In the genomic region with DNA sequence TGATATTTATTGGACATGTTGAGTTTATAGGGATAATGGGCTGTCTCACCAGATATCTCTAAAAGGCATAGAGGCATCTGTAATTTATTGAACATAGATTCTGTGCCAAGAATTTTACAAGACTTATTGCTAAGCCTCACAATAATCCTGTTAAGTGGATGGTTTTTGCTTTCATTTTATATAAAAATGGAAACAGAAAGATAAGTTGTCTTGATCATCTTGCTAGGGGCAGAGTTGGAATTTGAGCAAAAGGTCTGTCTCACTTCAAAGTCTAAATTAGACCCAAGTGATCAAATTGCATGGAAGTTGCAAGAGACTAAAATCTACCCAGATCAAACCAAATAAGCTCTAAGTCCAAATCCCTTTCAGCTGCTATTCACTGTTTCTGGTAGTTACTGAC, we compare ENCODE assay signal across 20 cellular contexts.
DNase-seq lines count a peak whose midpoint lies in the region; ATAC-seq and TF ChIP-seq lines count a peak whose summit lies in the region.
"Had no signal": no experiment of that assay in that cellular context is flagged by ENCODE, and none has a peak within 500 bp of the region (broad histone marks: within the 10 kb centered on the region; RNA-seq: fewer than 3 reads in every experiment).

No MANE protein-coding gene starts in this region.

- H3K27me3 ChIP-seq in aorta (ENCODE audit: control insufficient read depth in 1 of 2, insufficient read depth in 2 of 2, low read length in 1 of 2): peaks cover 0 to 2% of the 10 kb centered on the region in 2 donors
- H3K27me3 ChIP-seq: BLaER1 treated with 17β-estradiol and CSF1 and Interleukin-3, amounts not matched to agents 10 nM and 100 nM had no signal

- no peaks in the 10 kb centered on the region for H3K36me3 Mint-ChIP-seq in mesothelial cell of epicardium
- H3K36me3 Mint-ChIP-seq: CD8-positive, alpha-beta T cell had no signal

- ATAC-seq in SK-N-SH treated with all-trans-retinoic acid at 6 μM for 48 hours (no peak), aorta (ENCODE audit: low FRiP score) (no peak), GM19351 (IDR thresholded peaks at IDR 0.05; ENCODE audit: unreplicated experiment) (no peak)
- ATAC-seq: A549; CD8-positive, alpha-beta T cell; GM12878 had no signal

- H3K4me3 Mint-ChIP-seq in mesothelial cell of epicardium: no peak overlapping the region
- H3K4me3 Mint-ChIP-seq: B cell; CD4-positive, alpha-beta T cell; CD8-positive, alpha-beta T cell had no signal

- peaks cover under 1% of the 10 kb centered on the region for H3K9me3 Mint-ChIP-seq in mesothelial cell of epicardium

- no peaks in the 10 kb centered on the region for H3K9me3 ChIP-seq in aorta (ENCODE audit: control insufficient read depth, low read length)
- H3K9me3 ChIP-seq: BLaER1 treated with 17β-estradiol and CSF1 and Interleukin-3, amounts not matched to agents 10 nM and 100 nM; Caco-2 had no signal

- no peaks in the 10 kb centered on the region for H3K36me3 ChIP-seq in aorta (ENCODE audit: control insufficient read depth in 1 of 2, insufficient read depth in 2 of 2, low read length in 1 of 2)
- H3K36me3 ChIP-seq: BLaER1 treated with 17β-estradiol and CSF1 and Interleukin-3, amounts not matched to agents 10 nM and 100 nM had no signal

- no peak for TF ChIP-seq CTCF in mesothelial cell of epicardium (IDR thresholded peaks at IDR 0.05; ENCODE audit: unreplicated experiment)

- no peak overlapping the region for H3K4me3 ChIP-seq in aorta (ENCODE audit: low read length in 2 of 2)
- H3K4me3 ChIP-seq: A549; BLaER1 treated with 17β-estradiol and CSF1 and Interleukin-3, amounts not matched to agents 10 nM and 100 nM; GM12878 had no signal

- peaks cover 2% of the 10 kb centered on the region for H3K27me3 Mint-ChIP-seq in mesothelial cell of epicardium (ENCODE audit: low read depth)
- H3K27me3 Mint-ChIP-seq: B cell; CD4-positive, alpha-beta T cell had no signal

- DNase-seq in NCI-H82 (lab: John Stamatoyannopoulos, UW) (peak; percentile 7), NCI-H82 treated with DMSO at 0.1 percent for 48 hours (lab: John Stamatoyannopoulos, UW; ENCODE audit: unreplicated experiment) (no peak), mesothelial cell of epicardium (ENCODE audit: low spot score in 2 of 2, unreplicated experiment in 2 of 2) (no peak), aorta (no peak), AG08395 (ENCODE audit: low spot score) (no peak)
- DNase-seq: ACHN; AML-193; Caco-2; Calu3; CD4-positive, alpha-beta T cell; CD8-positive, alpha-beta T cell; DMS79 treated with DMSO at 0.1 percent for 48 hours had no signal

- intact Hi-C loops in aorta (cut with DNase I): no loop called here

- H3K27ac Mint-ChIP-seq in mesothelial cell of epicardium: peak overlapping the region; percentile 40
- H3K27ac Mint-ChIP-seq: B cell; CD4-positive, alpha-beta T cell; CD8-positive, alpha-beta T cell had no signal

- H3K4me1 Mint-ChIP-seq in mesothelial cell of epicardium: peaks cover 69% of the 10 kb centered on the region
- H3K4me1 Mint-ChIP-seq: B cell had no signal

- H3K4me1 ChIP-seq in aorta (ENCODE audit: control insufficient read depth in 1 of 2, insufficient read depth in 2 of 2, low read length in 2 of 2): no peaks in the 10 kb centered on the region
- H3K4me1 ChIP-seq: A549; BLaER1 treated with 17β-estradiol and CSF1 and Interleukin-3, amounts not matched to agents 10 nM and 100 nM; Caco-2 had no signal

- no peak overlapping the region for H3K27ac ChIP-seq in aorta (ENCODE audit: low read depth in 1 of 2, low read length in 2 of 2)
- H3K27ac ChIP-seq: 22Rv1; A549; BLaER1 treated with 17β-estradiol and CSF1 and Interleukin-3, amounts not matched to agents 10 nM and 100 nM; C4-2B had no signal

TF ChIP-seq in SK-N-SH treated with all-trans-retinoic acid at 6 μM for 48 hours, 23 proteins besides CTCF, POLR2A, EP300 and RAD21:
- TF ChIP-seq ZFP3 (CRISPR knock-in tag; IDR thresholded peaks at IDR 0.05) (no peak), CREB5 (CRISPR knock-in tag; IDR thresholded peaks at IDR 0.05; ENCODE audit: low read depth) (no peak), GLIS3 (CRISPR knock-in tag; IDR thresholded peaks at IDR 0.05) (no peak), ISL1 (CRISPR knock-in tag; IDR thresholded peaks at IDR 0.05) (peak; percentile 57), TSHZ2 (CRISPR knock-in tag; IDR thresholded peaks at IDR 0.05) (peak; percentile 78; the same call in 1 of the 2 replicates), CSRNP3 (CRISPR knock-in tag; IDR thresholded peaks at IDR 0.05) (no peak), PPARA (CRISPR knock-in tag; IDR thresholded peaks at IDR 0.05; ENCODE audit: borderline replicate concordance) (no peak), TCF4 (CRISPR knock-in tag; IDR thresholded peaks at IDR 0.05; ENCODE audit: borderline replicate concordance) (peak; percentile 52; the same call in 1 of the 2 replicates)
- TF ChIP-seq, protein P1, sequence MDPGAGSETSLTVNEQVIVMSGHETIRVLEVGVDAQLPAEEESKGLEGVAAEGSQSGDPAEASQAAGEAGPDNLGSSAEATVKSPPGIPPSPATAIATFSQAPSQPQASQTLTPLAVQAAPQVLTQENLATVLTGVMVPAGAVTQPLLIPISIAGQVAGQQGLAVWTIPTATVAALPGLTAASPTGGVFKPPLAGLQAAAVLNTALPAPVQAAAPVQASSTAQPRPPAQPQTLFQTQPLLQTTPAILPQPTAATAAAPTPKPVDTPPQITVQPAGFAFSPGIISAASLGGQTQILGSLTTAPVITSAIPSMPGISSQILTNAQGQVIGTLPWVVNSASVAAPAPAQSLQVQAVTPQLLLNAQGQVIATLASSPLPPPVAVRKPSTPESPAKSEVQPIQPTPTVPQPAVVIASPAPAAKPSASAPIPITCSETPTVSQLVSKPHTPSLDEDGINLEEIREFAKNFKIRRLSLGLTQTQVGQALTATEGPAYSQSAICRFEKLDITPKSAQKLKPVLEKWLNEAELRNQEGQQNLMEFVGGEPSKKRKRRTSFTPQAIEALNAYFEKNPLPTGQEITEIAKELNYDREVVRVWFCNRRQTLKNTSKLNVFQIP (CRISPR knock-in tag; IDR thresholded peaks at IDR 0.05; ENCODE audit: borderline replicate concordance, low read depth): no peak
